Comparison of ENCODE assay signal across 27 cellular contexts in the genomic region with DNA sequence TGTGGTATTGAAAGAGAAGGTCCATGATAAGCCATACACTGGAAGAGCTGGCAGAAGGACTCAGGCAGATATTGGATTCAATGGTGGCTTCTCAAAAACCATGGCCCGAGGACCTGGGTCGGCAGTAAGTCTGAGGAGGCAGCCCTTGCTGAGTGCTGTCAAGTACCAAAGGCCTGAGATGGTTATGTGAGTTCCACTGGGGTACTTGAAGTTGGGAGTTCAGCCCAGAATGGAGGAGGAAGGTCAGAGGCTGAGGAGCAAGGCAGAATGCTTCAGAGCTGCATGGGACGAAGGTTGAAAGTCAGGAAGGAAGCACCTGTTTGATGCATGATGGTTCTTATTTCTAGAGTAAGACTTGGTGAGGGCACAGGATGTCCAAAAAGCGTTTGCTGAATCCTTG.
"Had no signal": no experiment of that assay in that cellular context is flagged by ENCODE, and none has a peak within 500 bp of the region (broad histone marks: within the 10 kb centered on the region; RNA-seq: fewer than 3 reads in every experiment).

No MANE protein-coding gene starts in this region.

- H3K9me3 Mint-ChIP-seq: naive B cell; natural killer cell; stimulated activated naive B cell treated with anti-CD40 and anti-IgM and Interleukin-4, amounts not matched to agents 10 μg/mL and 1 μg/mL and 100 μg/mL, for 72 hours had no signal

- DNase-seq: hippocampal formation; kidney glomerular epithelial cell; left cardiac atrium; lower lobe of right lung; mammary epithelial cell; mesendoderm; naive B cell; natural killer cell; ovary; retina; right cardiac atrium; stimulated activated CD4-positive, alpha-beta T cell treated with anti-CD3 and anti-CD28 coated beads, Interleukin-12 subunit alpha, Interleukin-12 subunit beta, amount 100 ng/mL, for 4 hours; stimulated activated CD4-positive, alpha-beta T cell treated with anti-CD3 and anti-CD28 coated beads, Interleukin-15, amount 100 ng/mL, for 24 hours; stimulated activated CD4-positive, alpha-beta T cell treated with anti-CD3 and anti-CD28 coated beads, Interleukin-2, amount 100 ng/mL, for 24 hours; stimulated activated CD4-positive, alpha-beta T cell treated with anti-CD3 and anti-CD28 coated beads, Interleukin-4, amount 100 ng/mL, for 1 hour; stimulated activated naive B cell treated with anti-CD40 and anti-IgM and Interleukin-4, amounts not matched to agents 10 μg/mL and 1 μg/mL and 100 μg/mL, for 72 hours; stimulated activated naive CD8-positive, alpha-beta T cell treated with anti-CD3 and anti-CD28 coated beads, Interleukin-15, Interleukin-2, amounts not matched to agents 100 U/mL and 50 U/mL, for 24 hours; stomach; testis; tibial artery; trophoblast cell; uterus had no signal

- H3K27me3 ChIP-seq: ovary, testis, tibial artery, uterus had no signal

- ATAC-seq: left cardiac atrium; left lobe of liver; natural killer cell; right cardiac atrium; sciatic nerve; stimulated activated naive B cell treated with anti-CD40 and anti-IgM and Interleukin-4, amounts not matched to agents 10 μg/mL and 1 μg/mL and 100 μg/mL, for 72 hours; stimulated activated naive CD8-positive, alpha-beta T cell treated with anti-CD3 and anti-CD28 coated beads, Interleukin-15, Interleukin-2, amounts not matched to agents 100 U/mL and 50 U/mL, for 24 hours had no signal

- H3K27ac Mint-ChIP-seq: mesothelial cell of epicardium; naive B cell; natural killer cell; progenitor cell of endocrine pancreas; stimulated activated naive B cell treated with anti-CD40 and anti-IgM and Interleukin-4, amounts not matched to agents 10 μg/mL and 1 μg/mL and 100 μg/mL, for 72 hours had no signal

- H3K36me3 Mint-ChIP-seq: mesothelial cell of epicardium; naive B cell; natural killer cell; stimulated activated naive B cell treated with anti-CD40 and anti-IgM and Interleukin-4, amounts not matched to agents 10 μg/mL and 1 μg/mL and 100 μg/mL, for 72 hours had no signal

- H3K36me3 ChIP-seq: lower lobe of right lung, ovary, stomach, tibial artery, uterus had no signal

- H3K4me3 Mint-ChIP-seq: mesothelial cell of epicardium; naive B cell; natural killer cell; stimulated activated naive B cell treated with anti-CD40 and anti-IgM and Interleukin-4, amounts not matched to agents 10 μg/mL and 1 μg/mL and 100 μg/mL, for 72 hours had no signal

- H3K9me3 ChIP-seq: lower lobe of right lung, ovary, stomach, testis, tibial artery, uterus had no signal

- H3K4me3 ChIP-seq: lower lobe of right lung, ovary, skin epidermis, stomach, testis, tibial artery, uterus had no signal

- H3K4me1 Mint-ChIP-seq: naive B cell; natural killer cell; stimulated activated naive B cell treated with anti-CD40 and anti-IgM and Interleukin-4, amounts not matched to agents 10 μg/mL and 1 μg/mL and 100 μg/mL, for 72 hours had no signal

- H3K27ac ChIP-seq: lower lobe of right lung, ovary, skin epidermis, stomach, testis, tibial artery, uterus had no signal
